Comparison of ENCODE assay signal across 31 cellular contexts in the genomic region with DNA sequence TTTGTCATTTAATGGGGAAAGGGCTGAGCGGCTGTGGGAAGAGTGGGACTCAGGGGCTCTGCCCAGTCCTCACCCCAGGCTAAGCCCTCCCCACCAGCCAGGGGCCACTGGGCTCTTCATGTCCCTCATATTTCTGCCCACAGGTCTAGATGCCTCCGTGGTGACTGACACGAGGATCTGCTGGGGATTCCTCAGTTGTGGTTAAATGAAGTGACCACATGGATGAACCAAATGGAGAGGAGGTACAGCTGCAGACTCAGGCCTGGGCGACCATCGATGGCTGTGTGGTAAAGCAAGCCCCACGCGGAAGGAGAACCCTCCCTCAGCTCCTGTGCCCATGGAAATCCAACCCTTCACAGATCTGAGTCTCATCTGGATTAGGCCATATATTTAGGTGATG. TPM values are rescaled to one million over a fixed set of nuclear protein-coding genes. Genes with fewer than 3 reads are reported as not detected.
"Had no signal": no experiment of that assay in that cellular context is flagged by ENCODE, and none has a peak within 500 bp of the region (broad histone marks: within the 10 kb centered on the region; RNA-seq: fewer than 3 reads in every experiment).

No MANE protein-coding gene starts in this region.

- H3K4me2 ChIP-seq: neural progenitor cell, smooth muscle cell had no signal

- H3K27ac ChIP-seq: dorsolateral prefrontal cortex, gastrocnemius medialis, neural progenitor cell, pancreas, right lobe of liver, suprapubic skin, transverse colon, upper lobe of right lung, uterus had no signal

- H3K9me3 Mint-ChIP-seq: memory B cell; stimulated activated naive CD8-positive, alpha-beta T cell treated with anti-CD3 and anti-CD28 coated beads, Interleukin-15, amount 100 ng/mL, for 72 hours had no signal

- H3K36me3 ChIP-seq: gastrocnemius medialis, neural progenitor cell, pancreas, right lobe of liver, suprapubic skin, transverse colon, upper lobe of right lung, uterus had no signal

- H3K9ac ChIP-seq: neural progenitor cell had no signal

- DNase-seq: cortex of kidney; dorsolateral prefrontal cortex; effector CD4-positive, alpha-beta T cell; foreskin fibroblast; gastrocnemius medialis; kidney; naive thymus-derived CD4-positive, alpha-beta T cell; nucleus accumbens; pancreas; retina; right lobe of liver; stimulated activated CD4-positive, alpha-beta T cell treated with anti-CD3 and anti-CD28 coated beads, Interleukin-12 subunit alpha, Interleukin-12 subunit beta, amount 100 ng/mL, for 4 hours; stimulated activated CD4-positive, alpha-beta T cell treated with anti-CD3 and anti-CD28 coated beads, Interleukin-1b, Interleukin-23, amount 100 ng/mL, for 48 hours; stimulated activated CD4-positive, alpha-beta T cell treated with anti-CD3 and anti-CD28 coated beads, Interleukin-4, amount 100 ng/mL, for 1 hour; stimulated activated CD8-positive, alpha-beta memory T cell treated with anti-CD3 and anti-CD28 coated beads, Interleukin-4, amount 100 ng/mL, for 48 hours; stimulated activated naive CD4-positive, alpha-beta T cell; stimulated activated naive CD8-positive, alpha-beta T cell treated with anti-CD3 and anti-CD28 coated beads, Interleukin-15, amount 100 ng/mL, for 72 hours; transverse colon; upper lobe of right lung; uterus had no signal

- H3K4me3 ChIP-seq: dorsolateral prefrontal cortex, gastrocnemius medialis, lung, neural progenitor cell, pancreas, right lobe of liver, smooth muscle cell, suprapubic skin, transverse colon, upper lobe of right lung, uterus had no signal

- ATAC-seq: gastrocnemius medialis; left lobe of liver; naive thymus-derived CD4-positive, alpha-beta T cell; pancreas; right lobe of liver; stimulated activated naive CD8-positive, alpha-beta T cell treated with anti-CD3 and anti-CD28 coated beads, Interleukin-15, amount 100 ng/mL, for 72 hours; upper lobe of right lung had no signal

- H3K27ac Mint-ChIP-seq: memory B cell; naive thymus-derived CD4-positive, alpha-beta T cell; nephron; neural progenitor cell; stimulated activated naive CD8-positive, alpha-beta T cell treated with anti-CD3 and anti-CD28 coated beads, Interleukin-15, amount 100 ng/mL, for 72 hours had no signal

- H3K4me1 ChIP-seq: neural progenitor cell, uterus had no signal

- H3K9me3 ChIP-seq: gastrocnemius medialis, pancreas, right lobe of liver, suprapubic skin, transverse colon, upper lobe of right lung, uterus had no signal

- H2AFZ ChIP-seq: neural progenitor cell had no signal

- H3K36me3 Mint-ChIP-seq: neural progenitor cell had no signal

- H3K4me3 Mint-ChIP-seq: memory B cell; naive thymus-derived CD4-positive, alpha-beta T cell; nephron; neural progenitor cell; stimulated activated naive CD8-positive, alpha-beta T cell treated with anti-CD3 and anti-CD28 coated beads, Interleukin-15, amount 100 ng/mL, for 72 hours had no signal

- FAIRE-seq: kidney, pancreas had no signal

- H3K4me1 Mint-ChIP-seq: nephron had no signal

RNA-seq across cellular contexts. Expression of a gene that starts 29.4 kb away (rescaled TPM):
- total RNA-seq: dorsolateral prefrontal cortex; gastrocnemius medialis; glomerular endothelial cell; left lobe of liver; liver; lung; naive thymus-derived CD4-positive, alpha-beta T cell; posterior vena cava; pulmonary artery endothelial cell; right lobe of liver; transverse colon; upper lobe of right lung; uterus had no signal
- polyA plus RNA-seq: liver; naive thymus-derived CD4-positive, alpha-beta T cell; pancreas had no signal

RNA-seq across cellular contexts. Expression of a gene that starts 32.2 kb away (rescaled TPM):
- total RNA-seq: transverse colon, uterus had no signal
- polyA plus RNA-seq: naive thymus-derived CD4-positive, alpha-beta T cell had no signal

RNA-seq across cellular contexts. Expression of a gene that starts 54.2 kb away (rescaled TPM):
- total RNA-seq: transverse colon had no signal
